In genomic region chr3:183766745-183767606, GRCh38 we compare ENCODE assay signal across 9 cellular contexts. TPM values are rescaled to one million over a fixed set of nuclear protein-coding genes. Genes with fewer than 3 reads are reported as not detected.
DNase-seq lines count a peak whose midpoint lies in the region; ATAC-seq, FAIRE-seq and TF ChIP-seq lines count a peak whose summit lies in the region.
"Had no signal": no experiment of that assay in that cellular context is flagged by ENCODE, and none has a peak within 500 bp of the region (broad histone marks: within the 10 kb centered on the region; RNA-seq: fewer than 3 reads in every experiment).

No MANE protein-coding gene starts in this region.

- TF ChIP-seq CTCF in adrenal gland (IDR thresholded peaks at IDR 0.05): peak; percentile 77 to 89 (median 87)
- TF ChIP-seq CTCF in left ventricle myocardium inferior (IDR thresholded peaks at IDR 0.05; ENCODE audit: borderline replicate concordance): peak; percentile 88
- TF ChIP-seq CTCF in retinal pigment epithelial cell (conservative IDR thresholded peaks at IDR 0.05; ENCODE audit: low read depth, low read length): peak; percentile 78

- H3K27me3 ChIP-seq in adrenal gland (no peaks in the 10 kb centered on the region), left ventricle myocardium inferior (ENCODE audit: low read depth) (no peaks in the 10 kb centered on the region)

- H3K4me3 ChIP-seq in adrenal gland (no peak overlapping the region), left ventricle myocardium inferior (no peak overlapping the region), retinal pigment epithelial cell (ENCODE audit: low read length) (no peak overlapping the region)

- peaks cover 0 to 12% of the 10 kb centered on the region in 2 donors for H3K36me3 ChIP-seq in adrenal gland (replicated peaks in 1 of 2)
- peaks cover 36% of the 10 kb centered on the region for H3K36me3 ChIP-seq in left ventricle myocardium inferior

- peak; percentile 94 for FAIRE-seq in H54 (lab: Jason Lieb, UNC)
- FAIRE-seq: colon had no signal

- intact Hi-C loops in adrenal gland (cut with DNase I) (loop anchor here in 1 of 2 donors (5.0 kb wide), 1 partner anchor 295 kb away; no protein-coding TSS in a partner anchor), left ventricle myocardium inferior (cut with micrococcal nuclease) (loop anchor here (5.0 kb wide), 1 partner anchor 300 kb away; no protein-coding TSS in a partner anchor)

- 59 to 68% (median 62%) methylated on average over 9 of the region's 9 CpGs for WGBS in adrenal gland, 4 donors

- ATAC-seq in GM21526 (IDR thresholded peaks at IDR 0.05; ENCODE audit: low FRiP score, unreplicated experiment): no peak

- TF ChIP-seq POLR2A in H54 (IDR thresholded peaks at IDR 0.05; ENCODE audit: low read depth, low read length): no peak
- no peak for TF ChIP-seq POLR2A in adrenal gland (IDR thresholded peaks at IDR 0.05)

- peak; percentile 24 for DNase-seq in DMS153 treated with DMSO at 0.1 percent for 48 hours (lab: John Stamatoyannopoulos, UW; ENCODE audit: unreplicated experiment)
- DNase-seq in H54 (ENCODE audit: insufficient read length, low spot score): peak; percentile 81
- DNase-seq in NCI-H1105 (lab: John Stamatoyannopoulos, UW): peak; percentile 65
- peak; percentile 57 for DNase-seq in T follicular helper cell (ENCODE audit: low read depth)
- peak; percentile 78 to 94 (median 85) for DNase-seq in adrenal gland
- peak; percentile 48 for DNase-seq in left ventricle myocardium inferior
- DNase-seq in retinal pigment epithelial cell (ENCODE audit: low read depth): peak; percentile 19

- H3K4me1 ChIP-seq in adrenal gland (replicated peaks in 1 of 2) (peaks cover 0 to 17% of the 10 kb centered on the region in 2 donors), left ventricle myocardium inferior (peaks cover 22% of the 10 kb centered on the region)

- H3K27ac ChIP-seq in adrenal gland (no peak overlapping the region), left ventricle myocardium inferior (replicated peaks) (no peak overlapping the region)

- H3K9me3 ChIP-seq in adrenal gland (replicated peaks in 1 of 3) (no peaks in the 10 kb centered on the region), left ventricle myocardium inferior (replicated peaks) (no peaks in the 10 kb centered on the region)

RNA-seq across cellular contexts. Expression of gene MAP6D1, which starts 58.4 kb away (rescaled TPM):
- total RNA-seq in adrenal gland: 1 to 10 TPM in 6 of 8 donors, under 1 TPM in 1, not detected in 1; 0.52 to 3.0 (median 2.0) TPM
- polyA plus RNA-seq in adrenal gland: 1 to 10 TPM in 1 of 3 donors, under 1 TPM in 1, not detected in 1; 0.27 to 2.5 TPM
- total RNA-seq in left ventricle myocardium inferior: 2.4 TPM

Comparison
In these comparisons a context has a peak if more than half of its experiments do, and no peak if none do; other contexts are left out.
1. DNase-seq: peak in every context shown above with its lines; median percentile 85 in adrenal gland; 81 in H54; 65 in NCI-H1105; 57 in T follicular helper cell; 48 in left ventricle myocardium inferior; 24 in DMS153 treated with DMSO at 0.1 percent for 48 hours; 19 in retinal pigment epithelial cell.